In the genomic region with DNA sequence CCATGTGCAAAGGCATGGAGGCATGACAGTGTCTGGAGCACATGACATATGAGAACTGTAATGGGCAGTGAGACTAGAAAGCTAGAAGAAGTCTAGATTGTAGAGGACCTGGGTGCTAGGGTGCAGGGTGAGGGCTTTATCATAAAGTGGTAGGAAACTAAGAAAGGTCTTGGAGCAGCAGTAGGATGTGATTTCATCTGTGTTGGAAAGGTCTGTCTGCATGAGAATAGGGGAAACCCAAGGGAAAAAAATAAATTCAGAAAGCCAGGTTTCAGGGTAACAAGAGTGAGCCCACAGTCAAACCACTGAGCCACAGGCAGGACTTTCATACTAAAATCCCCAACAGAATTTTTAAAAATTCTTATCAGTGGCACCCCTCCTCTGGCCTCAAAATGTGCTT, we compare ENCODE assay signal across 1 cellular context.
TF ChIP-seq lines count a peak whose summit lies in the region.

No MANE protein-coding gene starts in this region.

TF ChIP-seq in GM12878, 131 proteins besides CTCF, POLR2A, EP300 and RAD21:
- TF ChIP-seq, protein P1, sequence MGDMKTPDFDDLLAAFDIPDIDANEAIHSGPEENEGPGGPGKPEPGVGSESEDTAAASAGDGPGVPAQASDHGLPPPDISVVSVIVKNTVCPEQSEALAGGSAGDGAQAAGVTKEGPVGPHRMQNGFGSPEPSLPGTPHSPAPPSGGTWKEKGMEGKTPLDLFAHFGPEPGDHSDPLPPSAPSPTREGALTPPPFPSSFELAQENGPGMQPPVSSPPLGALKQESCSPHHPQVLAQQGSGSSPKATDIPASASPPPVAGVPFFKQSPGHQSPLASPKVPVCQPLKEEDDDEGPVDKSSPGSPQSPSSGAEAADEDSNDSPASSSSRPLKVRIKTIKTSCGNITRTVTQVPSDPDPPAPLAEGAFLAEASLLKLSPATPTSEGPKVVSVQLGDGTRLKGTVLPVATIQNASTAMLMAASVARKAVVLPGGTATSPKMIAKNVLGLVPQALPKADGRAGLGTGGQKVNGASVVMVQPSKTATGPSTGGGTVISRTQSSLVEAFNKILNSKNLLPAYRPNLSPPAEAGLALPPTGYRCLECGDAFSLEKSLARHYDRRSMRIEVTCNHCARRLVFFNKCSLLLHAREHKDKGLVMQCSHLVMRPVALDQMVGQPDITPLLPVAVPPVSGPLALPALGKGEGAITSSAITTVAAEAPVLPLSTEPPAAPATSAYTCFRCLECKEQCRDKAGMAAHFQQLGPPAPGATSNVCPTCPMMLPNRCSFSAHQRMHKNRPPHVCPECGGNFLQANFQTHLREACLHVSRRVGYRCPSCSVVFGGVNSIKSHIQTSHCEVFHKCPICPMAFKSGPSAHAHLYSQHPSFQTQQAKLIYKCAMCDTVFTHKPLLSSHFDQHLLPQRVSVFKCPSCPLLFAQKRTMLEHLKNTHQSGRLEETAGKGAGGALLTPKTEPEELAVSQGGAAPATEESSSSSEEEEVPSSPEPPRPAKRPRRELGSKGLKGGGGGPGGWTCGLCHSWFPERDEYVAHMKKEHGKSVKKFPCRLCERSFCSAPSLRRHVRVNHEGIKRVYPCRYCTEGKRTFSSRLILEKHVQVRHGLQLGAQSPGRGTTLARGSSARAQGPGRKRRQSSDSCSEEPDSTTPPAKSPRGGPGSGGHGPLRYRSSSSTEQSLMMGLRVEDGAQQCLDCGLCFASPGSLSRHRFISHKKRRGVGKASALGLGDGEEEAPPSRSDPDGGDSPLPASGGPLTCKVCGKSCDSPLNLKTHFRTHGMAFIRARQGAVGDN (IDR thresholded peaks at IDR 0.05): no peak
- no peak for TF ChIP-seq ZNF207 (IDR thresholded peaks at IDR 0.05; ENCODE audit: borderline replicate concordance)
- no peak for TF ChIP-seq TAF1 (IDR thresholded peaks at IDR 0.05; ENCODE audit: borderline replicate concordance, low read depth, low read length)
- TF ChIP-seq CBX3 (IDR thresholded peaks at IDR 0.05; ENCODE audit: borderline replicate concordance, low read depth): no peak
